Comparison of ENCODE assay signal across 9 cellular contexts in the genomic region with DNA sequence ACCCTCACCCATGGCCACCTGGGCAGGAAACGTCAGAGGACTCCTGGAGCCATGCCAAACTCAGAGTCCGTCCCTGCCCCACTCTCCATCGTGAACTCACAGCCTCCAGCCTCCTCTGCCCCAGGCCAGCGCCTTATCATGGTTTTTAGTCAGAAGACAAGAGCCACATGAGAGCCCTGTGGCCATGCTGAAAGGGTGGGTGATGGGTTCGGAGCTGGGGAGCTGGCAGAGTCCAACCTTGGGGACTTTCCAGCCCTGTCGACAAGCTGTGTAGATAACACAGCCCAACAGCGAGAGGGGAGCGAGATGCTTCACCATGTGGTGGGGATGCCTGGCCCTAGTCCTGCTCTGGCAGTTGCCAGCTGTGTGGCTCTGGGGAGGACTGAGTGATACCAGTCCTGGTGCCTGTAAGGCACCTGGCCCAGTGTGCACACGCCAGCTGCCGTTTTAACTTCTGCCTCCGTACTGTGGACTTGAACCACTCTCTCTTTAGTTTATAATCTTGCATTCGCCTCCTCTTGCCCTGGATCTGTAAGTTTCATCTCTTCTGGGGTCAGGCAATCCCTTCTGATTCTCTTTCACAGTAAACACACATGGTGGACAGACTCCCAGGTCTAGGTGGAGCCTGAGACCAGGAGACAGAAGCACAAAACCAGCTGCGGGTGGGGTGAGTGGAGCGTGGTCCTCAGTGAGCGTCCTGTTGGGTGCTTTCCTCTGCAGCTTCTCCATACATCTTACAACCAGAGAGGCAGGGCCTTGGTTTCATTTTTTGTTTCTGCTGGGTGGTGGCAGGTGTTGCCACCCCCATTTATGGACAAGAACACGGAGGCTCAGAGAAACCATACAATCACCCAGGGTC. TPM values are rescaled to one million over a fixed set of nuclear protein-coding genes. Genes with fewer than 3 reads are reported as not detected.
DNase-seq lines count a peak whose midpoint lies in the region; ATAC-seq and TF ChIP-seq lines count a peak whose summit lies in the region.
"Had no signal": no experiment of that assay in that cellular context is flagged by ENCODE, and none has a peak within 500 bp of the region (broad histone marks: within the 10 kb centered on the region; RNA-seq: fewer than 3 reads in every experiment).

No MANE protein-coding gene starts in this region.

- 51 to 61% methylated on average over 16 of the region's 16 CpGs for WGBS in heart right ventricle, 2 donors

- H3K4me1 ChIP-seq in heart right ventricle, result peaks cover 0 to 41% (median 4%) of the 10 kb centered on the region in 9 donors

- peak overlapping the region in 1 of 10 donors; percentile 72 for H3K27ac ChIP-seq in heart right ventricle

- H3K9me3 ChIP-seq in heart right ventricle, result peaks cover 0 to 21% (median 8%) of the 10 kb centered on the region in 11 donors

- peaks cover 0 to 36% (median 8%) of the 10 kb centered on the region in 9 donors for H3K36me3 ChIP-seq in heart right ventricle

- in situ Hi-C loops in GM13976 (cut with MboI; ENCODE audit: low sequenced_read_pairs, unreplicated experiment), result no loop called here

- ATAC-seq in GM19468 (IDR thresholded peaks at IDR 0.05; ENCODE audit: extremely low read depth, unreplicated experiment) (peak; percentile 51), HG03442 (IDR thresholded peaks at IDR 0.05; ENCODE audit: unreplicated experiment) (peak; percentile 72), heart right ventricle (peak; percentile 61 to 94 (median 82))

- H3K27me3 ChIP-seq in heart right ventricle, result no peaks in the 10 kb centered on the region
- H3K27me3 ChIP-seq: upper lobe of left lung had no signal

- TF ChIP-seq CTCF in GM13976 (IDR thresholded peaks at IDR 0.05; ENCODE audit: borderline replicate concordance, control extremely low read depth, extremely low read depth, insufficient read depth, missing control alignments) (no peak), heart right ventricle (IDR thresholded peaks at IDR 0.05) (no peak)

- intact Hi-C loops in heart right ventricle (cut with DNase I), result no loop called here

- H3K4me3 ChIP-seq in heart right ventricle, result no peak overlapping the region
- H3K4me3 ChIP-seq: upper lobe of left lung had no signal

- peak; percentile 77 for DNase-seq in GM13976 (ENCODE audit: low spot score)
- DNase-seq in heart right ventricle, result peak; percentile 46 to 71
- no peak for DNase-seq in CD1c-positive myeloid dendritic cell (ENCODE audit: extremely low spot score)
- DNase-seq in NCI-H2081 treated with DMSO at 0.1 percent for 48 hours (lab: John Stamatoyannopoulos, UW), result no peak
- no peak for DNase-seq in cortex of kidney (lab: John Stamatoyannopoulos, UW)
- no peak for DNase-seq in NCI-H2227 treated with DMSO at 0.1 percent for 48 hours (lab: John Stamatoyannopoulos, UW)
- DNase-seq: upper lobe of left lung had no signal

RNA-seq across cellular contexts. Expression of a gene that starts 55.3 kb away (rescaled TPM):
- 10 to 100 TPM in 8 of 10 donors, 1 to 10 TPM in 2; 9.4 to 24.0 (median 12.7) TPM for total RNA-seq in heart right ventricle
- 1 to 10 TPM; 7.2 to 9.0 TPM for polyA plus RNA-seq in heart right ventricle

Comparison
In these comparisons a context has a peak if more than half of its experiments do, and no peak if none do; other contexts are left out.
1. DNase-seq: peak in GM13976 (single experiment) and heart right ventricle (2 of 2); none in CD1c-positive myeloid dendritic cell (single experiment), NCI-H2081 treated with DMSO at 0.1 percent for 48 hours (single experiment), cortex of kidney (single experiment) and NCI-H2227 treated with DMSO at 0.1 percent for 48 hours (single experiment).
2. Peak in every context shown above with its lines, with median percentiles within 50 percentile points of each other: ATAC-seq.